Comparison of ENCODE assay signal across 8 cellular contexts in the genomic region with DNA sequence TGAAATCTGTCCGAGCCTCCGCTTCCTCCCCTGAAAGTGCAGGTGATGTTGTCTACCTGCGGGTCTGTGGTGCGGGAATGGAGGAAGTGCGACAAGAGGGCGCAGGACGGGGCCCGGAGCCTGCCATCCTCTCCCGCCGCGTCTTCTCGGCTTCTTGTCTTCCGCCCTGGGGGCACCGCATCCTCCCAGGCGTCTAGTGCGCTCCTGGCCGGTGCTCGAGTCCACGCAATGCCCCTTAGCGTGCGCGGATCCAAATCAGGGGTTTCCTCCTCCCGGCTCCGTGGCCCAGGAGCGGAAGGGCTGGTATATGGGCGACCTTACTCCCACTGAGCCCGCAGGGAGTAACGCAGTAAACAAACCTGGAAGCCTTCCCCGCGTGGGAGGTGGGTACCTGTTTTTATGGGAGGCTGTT. TPM values are rescaled to one million over a fixed set of nuclear protein-coding genes. Genes with fewer than 3 reads are reported as not detected.
DNase-seq lines count a peak whose midpoint lies in the region; ATAC-seq and TF ChIP-seq lines count a peak whose summit lies in the region.

No MANE protein-coding gene starts in this region.

- peak overlapping the region; percentile 99 for H3K27ac Mint-ChIP-seq in activated T-helper 1 cell treated with anti-CD3 and anti-CD28 coated beads, Interleukin-12 subunit alpha, Interleukin-12 subunit beta, Interleukin-2, Interleukin-4 antibody, amounts not matched to agents 30 ng/mL and 10 ng/mL and 1 ng/mL, durations not matched to agents 14 hours and 24 hours and 36 hours

- H3K4me1 ChIP-seq in gastroesophageal sphincter (peaks cover 0 to 20% (median 3%) of the 10 kb centered on the region in 3 donors), parathyroid adenoma (no peaks in the 10 kb centered on the region)

- no peak overlapping the region for H3K9ac ChIP-seq in parathyroid adenoma

- peaks cover 39% of the 10 kb centered on the region for H3K4me1 Mint-ChIP-seq in activated T-helper 1 cell treated with anti-CD3 and anti-CD28 coated beads, Interleukin-12 subunit alpha, Interleukin-12 subunit beta, Interleukin-2, Interleukin-4 antibody, amounts not matched to agents 30 ng/mL and 10 ng/mL and 1 ng/mL, durations not matched to agents 14 hours and 24 hours and 36 hours (ENCODE audit: low read depth)

- H2AFZ ChIP-seq in parathyroid adenoma = peak overlapping the region; percentile 88

- H3K4me3 ChIP-seq in AG10803 (ENCODE audit: low read length) (peak overlapping the region; percentile 94), gastroesophageal sphincter (peak overlapping the region; percentile 45 to 81), parathyroid adenoma (ENCODE audit: low read depth, low read length) (peak overlapping the region; percentile 88)

- H3K4me2 ChIP-seq in parathyroid adenoma (ENCODE audit: low read length) = peak overlapping the region; percentile 94

- no peaks in the 10 kb centered on the region for H3K9me3 Mint-ChIP-seq in activated T-helper 1 cell treated with anti-CD3 and anti-CD28 coated beads, Interleukin-12 subunit alpha, Interleukin-12 subunit beta, Interleukin-2, Interleukin-4 antibody, amounts not matched to agents 30 ng/mL and 10 ng/mL and 1 ng/mL, durations not matched to agents 14 hours and 24 hours and 36 hours

- H3K36me3 ChIP-seq in gastroesophageal sphincter (peaks cover 0 to 7% of the 10 kb centered on the region in 2 donors), parathyroid adenoma (ENCODE audit: control insufficient read depth, insufficient read depth, low read length) (no peaks in the 10 kb centered on the region)

- H3K9me3 ChIP-seq in gastroesophageal sphincter = no peaks in the 10 kb centered on the region
- no peaks in the 10 kb centered on the region for H3K9me3 ChIP-seq in parathyroid adenoma (ENCODE audit: control insufficient read depth, low read length)

- H3K27me3 Mint-ChIP-seq in activated T-helper 1 cell treated with anti-CD3 and anti-CD28 coated beads, Interleukin-12 subunit alpha, Interleukin-12 subunit beta, Interleukin-2, Interleukin-4 antibody, amounts not matched to agents 30 ng/mL and 10 ng/mL and 1 ng/mL, durations not matched to agents 14 hours and 24 hours and 36 hours (ENCODE audit: insufficient read depth) = no peaks in the 10 kb centered on the region

- TF ChIP-seq CTCF in AG10803 (conservative IDR thresholded peaks at IDR 0.05; ENCODE audit: low read length) (no peak), gastroesophageal sphincter (IDR thresholded peaks at IDR 0.05) (no peak), parathyroid adenoma (IDR thresholded peaks at IDR 0.05) (no peak)

- no peak for TF ChIP-seq EP300 in gastroesophageal sphincter (IDR thresholded peaks at IDR 0.05)

- ATAC-seq in GM21515 (IDR thresholded peaks at IDR 0.05; ENCODE audit: unreplicated experiment) = peak; percentile 10
- peak; percentile 13 for ATAC-seq in gastroesophageal sphincter

- TF ChIP-seq POLR2A in gastroesophageal sphincter (IDR thresholded peaks at IDR 0.05) = no peak

- peak overlapping the region; percentile 99 for H3K4me3 Mint-ChIP-seq in activated T-helper 1 cell treated with anti-CD3 and anti-CD28 coated beads, Interleukin-12 subunit alpha, Interleukin-12 subunit beta, Interleukin-2, Interleukin-4 antibody, amounts not matched to agents 30 ng/mL and 10 ng/mL and 1 ng/mL, durations not matched to agents 14 hours and 24 hours and 36 hours

- DNase-seq in AG10803 (ENCODE audit: low read depth) (peak; percentile 6), LoVo (ENCODE audit: low spot score) (peak; percentile 15), foreskin melanocyte (no peak), mesenteric fat pad (ENCODE audit: low spot score) (no peak)
- DNase-seq in activated T-helper 1 cell treated with anti-CD3 and anti-CD28 coated beads, Interleukin-12 subunit alpha, Interleukin-12 subunit beta, Interleukin-2, Interleukin-4 antibody, amounts not matched to agents 30 ng/mL and 10 ng/mL and 1 ng/mL, durations not matched to agents 14 hours and 24 hours and 36 hours (ENCODE audit: low spot score) = no peak

- no peaks in the 10 kb centered on the region for H3K27me3 ChIP-seq in gastroesophageal sphincter
- H3K27me3 ChIP-seq in parathyroid adenoma (ENCODE audit: control insufficient read depth, insufficient read depth, low read length) = no peaks in the 10 kb centered on the region

- intact Hi-C loops in activated T-helper 1 cell treated with anti-CD3 and anti-CD28 coated beads, Interleukin-12 subunit alpha, Interleukin-12 subunit beta, Interleukin-2, Interleukin-4 antibody, amounts not matched to agents 30 ng/mL and 10 ng/mL and 1 ng/mL, durations not matched to agents 14 hours and 24 hours and 36 hours (cut with micrococcal nuclease) = loop anchor here (1.0 to 5.0 kb wide), 6 partner anchors 8 to 256 kb away; a partner anchor contains a TSS

- H3K79me2 ChIP-seq in parathyroid adenoma = no peaks in the 10 kb centered on the region

- WGBS in gastroesophageal sphincter (ENCODE audit: low coverage in 1 of 2), 2 donors = 0% methylated on average over 5 of the region's 30 CpGs; no CpG with 5 or more reads in 1 of the 2 donors

- H3K36me3 Mint-ChIP-seq in activated T-helper 1 cell treated with anti-CD3 and anti-CD28 coated beads, Interleukin-12 subunit alpha, Interleukin-12 subunit beta, Interleukin-2, Interleukin-4 antibody, amounts not matched to agents 30 ng/mL and 10 ng/mL and 1 ng/mL, durations not matched to agents 14 hours and 24 hours and 36 hours (ENCODE audit: low read depth) = peaks cover 23% of the 10 kb centered on the region

- peak overlapping the region; percentile 7 to 87 (median 86) for H3K27ac ChIP-seq in gastroesophageal sphincter
- peak overlapping the region; percentile 75 for H3K27ac ChIP-seq in parathyroid adenoma

RNA-seq across cellular contexts. Expression of a gene that starts 0.4 kb away (rescaled TPM):
- total RNA-seq in activated T-helper 1 cell treated with anti-CD3 and anti-CD28 coated beads, Interleukin-12 subunit alpha, Interleukin-12 subunit beta, Interleukin-2, Interleukin-4 antibody, amounts not matched to agents 30 ng/mL and 10 ng/mL and 1 ng/mL, durations not matched to agents 14 hours and 24 hours and 36 hours = 406 and 416 TPM in 2 replicates
- total RNA-seq in gastroesophageal sphincter (10 to 100 TPM; 14.4 to 54.8 (median 20.0) TPM), mesenteric fat pad (22.5 TPM)

RNA-seq across cellular contexts. Expression of a gene that starts 7.1 kb away (rescaled TPM):
- total RNA-seq in activated T-helper 1 cell treated with anti-CD3 and anti-CD28 coated beads, Interleukin-12 subunit alpha, Interleukin-12 subunit beta, Interleukin-2, Interleukin-4 antibody, amounts not matched to agents 30 ng/mL and 10 ng/mL and 1 ng/mL, durations not matched to agents 14 hours and 24 hours and 36 hours = 101 and 105 TPM in 2 replicates
- total RNA-seq in gastroesophageal sphincter = 10 to 100 TPM; 18.4 to 24.0 (median 20.5) TPM
- 23.8 TPM for total RNA-seq in mesenteric fat pad

Comparison
In these comparisons a context has a peak if more than half of its experiments do, and no peak if none do; other contexts are left out.
1. DNase-seq: peak in AG10803 (single experiment) and LoVo (single experiment); none in activated T-helper 1 cell treated with anti-CD3 and anti-CD28 coated beads, Interleukin-12 subunit alpha, Interleukin-12 subunit beta, Interleukin-2, Interleukin-4 antibody, amounts not matched to agents 30 ng/mL and 10 ng/mL and 1 ng/mL, durations not matched to agents 14 hours and 24 hours and 36 hours (single experiment), foreskin melanocyte (single experiment) and mesenteric fat pad (single experiment).
2. Peak in every context shown above with its lines, with median percentiles within 50 percentile points of each other: H3K4me3 ChIP-seq.